8 cellular contexts compared by ENCODE assay signal in the genomic region with DNA sequence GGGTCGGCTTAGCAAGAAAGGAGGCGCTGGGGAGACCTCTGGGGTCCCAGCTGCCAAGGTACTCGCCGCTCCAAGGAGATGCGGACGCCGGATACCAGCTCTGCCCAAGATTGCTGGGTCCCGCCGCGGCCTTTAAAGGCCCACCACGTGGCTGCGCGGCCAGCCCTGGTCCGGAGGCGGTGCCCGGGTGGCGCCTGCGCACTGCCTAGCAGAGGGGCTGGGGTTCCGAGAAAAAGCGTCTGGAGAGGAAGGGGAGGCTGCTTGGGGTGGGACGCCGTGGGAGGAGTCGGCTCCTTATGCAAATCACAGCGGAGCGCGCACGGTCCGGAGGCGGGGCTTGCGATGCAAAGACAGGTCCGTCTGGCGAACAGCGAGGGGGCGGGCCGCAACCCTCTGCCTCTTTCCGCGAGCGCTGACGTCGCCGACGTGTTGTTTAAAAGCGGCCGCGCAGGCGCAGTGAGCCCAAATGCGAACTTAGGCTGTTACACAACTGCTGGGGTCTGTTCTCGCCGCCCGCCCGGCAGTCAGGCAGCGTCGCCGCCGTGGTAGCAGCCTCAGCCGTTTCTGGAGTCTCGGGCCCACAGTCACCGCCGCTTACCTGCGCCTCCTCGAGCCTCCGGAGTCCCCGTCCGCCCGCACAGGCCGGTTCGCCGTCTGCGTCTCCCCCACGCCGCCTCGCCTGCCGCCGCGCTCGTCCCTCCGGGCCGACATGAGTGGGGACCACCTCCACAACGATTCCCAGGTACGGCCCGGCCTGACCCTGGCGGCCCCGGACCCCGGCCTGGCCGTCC. TPM values are rescaled to one million over a fixed set of nuclear protein-coding genes. Genes with fewer than 3 reads are reported as not detected.
DNase-seq lines count a peak whose midpoint lies in the region; ATAC-seq and TF ChIP-seq lines count a peak whose summit lies in the region.

Gene TOP1, plus strand, starts transcription at position 464 of the 791 bp plus-strand sequence. Its CDS starts 246 bp downstream, at position 710.

- no TSS peak for BruUV-seq in Panc1 (replicated peaks; lab: Mats Ljungman, UMichigan)

- H3K9ac ChIP-seq in muscle layer of colon (ENCODE audit: low read length), result peak within 1 kb of the TSS; percentile 43

- H3K4me3 ChIP-seq in Panc1 (ENCODE audit: low read depth in 2 of 2, low read length in 2 of 2) (peak within 1 kb of the TSS; percentile 63 to 83), esophagus (ENCODE audit: low read depth in 1 of 2, low read length in 2 of 2) (peak within 1 kb of the TSS; percentile 90 to 100), muscle layer of colon (ENCODE audit: low read depth in 1 of 2, low read length in 2 of 2) (peak within 1 kb of the TSS; percentile 55 to 91)

- in situ Hi-C loops in Panc1 (cut with HindIII; ENCODE audit: low pct_unique_long_range_greater_than_20kb, low sequenced_read_pairs), result no loop called here

- peak within 1 kb of the TSS; percentile 92 for H3K4me3 Mint-ChIP-seq in activated T-cell treated with anti-CD3 and anti-CD28 coated beads, Interleukin-2, amount 50 U/mL, for 4 hours

- H3K9me3 ChIP-seq in Panc1 (ENCODE audit: control insufficient read depth, insufficient read depth, low read depth, low read length) (no peaks in the 10 kb centered on the region), esophagus (ENCODE audit: control insufficient read depth in 2 of 2, insufficient read depth in 1 of 2, low read depth in 1 of 2, low read length in 1 of 2) (no peaks in the 10 kb centered on the region), muscle layer of colon (ENCODE audit: low read length) (no peaks in the 10 kb centered on the region)

- no peak for TF ChIP-seq CTCF in Panc1 (IDR thresholded peaks at IDR 0.05)

- DNase-seq in DMS53 (lab: John Stamatoyannopoulos, UW) (peak; percentile 100), KG1 (lab: John Stamatoyannopoulos, UW) (peak; percentile 98), Panc1 (ENCODE audit: low read depth, low spot score) (peak; percentile 96)
- peak; percentile 100 for DNase-seq in activated T-cell treated with anti-CD3 and anti-CD28 coated beads, Interleukin-2, amount 50 U/mL, for 4 hours
- DNase-seq in stimulated activated CD8-positive, alpha-beta memory T cell treated with anti-CD3 and anti-CD28 coated beads, Interleukin-7, amount 100 ng/mL, for 24 hours (ENCODE audit: low read depth), result peak; percentile 99

- peaks cover 37% of the 10 kb centered on the region for H3K4me1 ChIP-seq in Panc1 (ENCODE audit: control insufficient read depth, insufficient read depth, low read length)
- peaks cover 0 to 2% of the 10 kb centered on the region in 2 donors for H3K4me1 ChIP-seq in esophagus (ENCODE audit: control insufficient read depth in 2 of 2, insufficient read depth in 2 of 2, low read length in 1 of 2)
- H3K4me1 ChIP-seq in muscle layer of colon (ENCODE audit: insufficient read depth, low read length), result peaks cover 38% of the 10 kb centered on the region

- peaks cover 48% of the 10 kb centered on the region for H3K4me1 Mint-ChIP-seq in activated T-cell treated with anti-CD3 and anti-CD28 coated beads, Interleukin-2, amount 50 U/mL, for 4 hours (ENCODE audit: low read depth)

- POLR2A ChIA-PET in Panc1 (lab: Charles Lee), result interaction anchor here (0.5 kb wide), 1 partner anchor 102 kb away, joined by 5 read pairs; no protein-coding TSS in a partner anchor

- H3K27me3 ChIP-seq in Panc1 (ENCODE audit: control insufficient read depth, insufficient read depth, low read length) (no peaks in the 10 kb centered on the region), esophagus (ENCODE audit: control insufficient read depth in 1 of 2, insufficient read depth in 2 of 2, low read length in 2 of 2) (no peaks in the 10 kb centered on the region), muscle layer of colon (ENCODE audit: control insufficient read depth in 1 of 2, insufficient read depth in 2 of 2, low read length in 2 of 2) (no peaks in the 10 kb centered on the region)

- H3K36me3 Mint-ChIP-seq in activated T-cell treated with anti-CD3 and anti-CD28 coated beads, Interleukin-2, amount 50 U/mL, for 4 hours (ENCODE audit: insufficient read depth), result peaks cover 32% of the 10 kb centered on the region

- 0 to 1% methylated on average over 83 to 85 of the region's 85 CpGs for WGBS in esophagus, 2 donors

- no peaks in the 10 kb centered on the region for H3K27me3 Mint-ChIP-seq in activated T-cell treated with anti-CD3 and anti-CD28 coated beads, Interleukin-2, amount 50 U/mL, for 4 hours (ENCODE audit: low read depth)

- intact Hi-C loops in Panc1 (cut with micrococcal nuclease; ENCODE audit: unreplicated experiment), result no loop called here

- H3K36me3 ChIP-seq in Panc1 (ENCODE audit: control insufficient read depth, insufficient read depth, low read length) (peaks cover 8% of the 10 kb centered on the region), esophagus (ENCODE audit: control insufficient read depth in 2 of 2, insufficient read depth in 2 of 2, low read length in 1 of 2) (peaks cover 0 to 2% of the 10 kb centered on the region in 2 donors), muscle layer of colon (ENCODE audit: insufficient read depth, low read length) (no peaks in the 10 kb centered on the region)

- peak within 1 kb of the TSS; percentile 94 for H3K27ac ChIP-seq in Panc1 (ENCODE audit: low read length)
- peak within 1 kb of the TSS; percentile 95 to 98 for H3K27ac ChIP-seq in esophagus (ENCODE audit: low read depth in 2 of 2, low read length in 1 of 2)
- H3K27ac ChIP-seq in muscle layer of colon (ENCODE audit: low read depth, low read length), result peak within 1 kb of the TSS; percentile 92

- ATAC-seq in GM21723 (IDR thresholded peaks at IDR 0.05; ENCODE audit: unreplicated experiment), result peak; percentile 94
- peak; percentile 98 for ATAC-seq in Panc1
- peak; percentile 97 to 98 for ATAC-seq in activated T-cell treated with anti-CD3 and anti-CD28 coated beads, Interleukin-2, amount 50 U/mL, for 4 hours

- no peaks in the 10 kb centered on the region for H3K9me3 Mint-ChIP-seq in activated T-cell treated with anti-CD3 and anti-CD28 coated beads, Interleukin-2, amount 50 U/mL, for 4 hours

- CTCF ChIA-PET in Panc1 (lab: Charles Lee), result interaction anchor here (0.6 kb wide), 1 partner anchor 59 kb away, joined by 3 read pairs; no protein-coding TSS in a partner anchor

RNA-seq across cellular contexts. Expression of gene TOP1, which starts in this region (rescaled TPM):
- 65.2 TPM for total RNA-seq in Panc1 (2021; ENCODE audit: unreplicated experiment)
- 39.6 TPM for polyA plus RNA-seq in Panc1 (2012; ENCODE audit: insufficient read length)
- total RNA-seq in activated T-cell treated with anti-CD3 and anti-CD28 coated beads, Interleukin-2, amount 50 U/mL, for 4 hours, result 100 to 1,000 TPM; 117 to 131 (median 121) TPM
- 10 to 100 TPM; 25.7 to 27.0 TPM for polyA plus RNA-seq in esophagus

Comparison
In these comparisons a context has a peak if more than half of its experiments do, and no peak if none do; other contexts are left out.
1. Peak in every context shown above with its lines: DNase-seq, ATAC-seq, H3K4me3 ChIP-seq and H3K27ac ChIP-seq.